Comparison of ENCODE assay signal across 1 cellular context in the genomic region with DNA sequence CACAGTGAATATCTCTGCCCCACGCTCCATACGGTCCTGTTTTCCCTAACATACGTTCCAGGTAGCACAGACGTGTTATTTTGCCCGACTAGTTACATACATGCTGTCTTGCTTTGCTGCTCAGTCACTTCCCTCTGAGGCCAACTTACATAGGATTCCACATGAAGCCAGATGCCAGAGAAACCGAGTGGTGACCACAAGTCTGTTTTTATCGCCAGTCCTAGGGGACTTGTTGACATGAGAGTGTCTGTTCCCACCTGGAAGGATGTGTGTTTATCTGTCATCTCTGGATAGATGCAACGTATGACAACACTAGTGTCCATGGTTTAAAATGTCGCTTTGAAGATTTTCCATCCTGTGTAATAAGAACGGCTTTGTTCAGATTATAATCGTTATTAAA.
TF ChIP-seq lines count a peak whose summit lies in the region.

No MANE protein-coding gene starts in this region.

TF ChIP-seq in K562, 482 proteins besides CTCF, POLR2A, EP300 and RAD21 (continued from another document):
- TF ChIP-seq DACH1 (IDR thresholded peaks at IDR 0.05; ENCODE audit: partially characterized antibody) (no peak), ARID3B (CRISPR knock-in tag; IDR thresholded peaks at IDR 0.05; ENCODE audit: borderline replicate concordance) (no peak), FOXJ3 (CRISPR knock-in tag; IDR thresholded peaks at IDR 0.05) (no peak), CHCHD3 (CRISPR knock-in tag; IDR thresholded peaks at IDR 0.05) (no peak), SMAD3 (CRISPR knock-in tag; conservative IDR thresholded peaks at IDR 0.05) (no peak), DMBX1 (CRISPR knock-in tag; IDR thresholded peaks at IDR 0.05; ENCODE audit: borderline replicate concordance) (no peak), SIN3A (IDR thresholded peaks at IDR 0.05; ENCODE audit: borderline replicate concordance in 2 of 2, control insufficient read depth in 1 of 2, low read depth in 2 of 2, low read length in 2 of 2) (no peak), ZNF165 (CRISPR knock-in tag; IDR thresholded peaks at IDR 0.05; ENCODE audit: borderline replicate concordance) (no peak)
- TF ChIP-seq, protein P1, sequence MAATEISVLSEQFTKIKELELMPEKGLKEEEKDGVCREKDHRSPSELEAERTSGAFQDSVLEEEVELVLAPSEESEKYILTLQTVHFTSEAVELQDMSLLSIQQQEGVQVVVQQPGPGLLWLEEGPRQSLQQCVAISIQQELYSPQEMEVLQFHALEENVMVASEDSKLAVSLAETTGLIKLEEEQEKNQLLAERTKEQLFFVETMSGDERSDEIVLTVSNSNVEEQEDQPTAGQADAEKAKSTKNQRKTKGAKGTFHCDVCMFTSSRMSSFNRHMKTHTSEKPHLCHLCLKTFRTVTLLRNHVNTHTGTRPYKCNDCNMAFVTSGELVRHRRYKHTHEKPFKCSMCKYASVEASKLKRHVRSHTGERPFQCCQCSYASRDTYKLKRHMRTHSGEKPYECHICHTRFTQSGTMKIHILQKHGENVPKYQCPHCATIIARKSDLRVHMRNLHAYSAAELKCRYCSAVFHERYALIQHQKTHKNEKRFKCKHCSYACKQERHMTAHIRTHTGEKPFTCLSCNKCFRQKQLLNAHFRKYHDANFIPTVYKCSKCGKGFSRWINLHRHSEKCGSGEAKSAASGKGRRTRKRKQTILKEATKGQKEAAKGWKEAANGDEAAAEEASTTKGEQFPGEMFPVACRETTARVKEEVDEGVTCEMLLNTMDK (IDR thresholded peaks at IDR 0.05; ENCODE audit: borderline replicate concordance, insufficient read depth, low read depth, low read length, poor library complexity, severe bottlenecking), result no peak
- TF ChIP-seq, protein P2, sequence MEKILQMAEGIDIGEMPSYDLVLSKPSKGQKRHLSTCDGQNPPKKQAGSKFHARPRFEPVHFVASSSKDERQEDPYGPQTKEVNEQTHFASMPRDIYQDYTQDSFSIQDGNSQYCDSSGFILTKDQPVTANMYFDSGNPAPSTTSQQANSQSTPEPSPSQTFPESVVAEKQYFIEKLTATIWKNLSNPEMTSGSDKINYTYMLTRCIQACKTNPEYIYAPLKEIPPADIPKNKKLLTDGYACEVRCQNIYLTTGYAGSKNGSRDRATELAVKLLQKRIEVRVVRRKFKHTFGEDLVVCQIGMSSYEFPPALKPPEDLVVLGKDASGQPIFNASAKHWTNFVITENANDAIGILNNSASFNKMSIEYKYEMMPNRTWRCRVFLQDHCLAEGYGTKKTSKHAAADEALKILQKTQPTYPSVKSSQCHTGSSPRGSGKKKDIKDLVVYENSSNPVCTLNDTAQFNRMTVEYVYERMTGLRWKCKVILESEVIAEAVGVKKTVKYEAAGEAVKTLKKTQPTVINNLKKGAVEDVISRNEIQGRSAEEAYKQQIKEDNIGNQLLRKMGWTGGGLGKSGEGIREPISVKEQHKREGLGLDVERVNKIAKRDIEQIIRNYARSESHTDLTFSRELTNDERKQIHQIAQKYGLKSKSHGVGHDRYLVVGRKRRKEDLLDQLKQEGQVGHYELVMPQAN (IDR thresholded peaks at IDR 0.05; ENCODE audit: borderline replicate concordance), result no peak
- TF ChIP-seq, protein P3, sequence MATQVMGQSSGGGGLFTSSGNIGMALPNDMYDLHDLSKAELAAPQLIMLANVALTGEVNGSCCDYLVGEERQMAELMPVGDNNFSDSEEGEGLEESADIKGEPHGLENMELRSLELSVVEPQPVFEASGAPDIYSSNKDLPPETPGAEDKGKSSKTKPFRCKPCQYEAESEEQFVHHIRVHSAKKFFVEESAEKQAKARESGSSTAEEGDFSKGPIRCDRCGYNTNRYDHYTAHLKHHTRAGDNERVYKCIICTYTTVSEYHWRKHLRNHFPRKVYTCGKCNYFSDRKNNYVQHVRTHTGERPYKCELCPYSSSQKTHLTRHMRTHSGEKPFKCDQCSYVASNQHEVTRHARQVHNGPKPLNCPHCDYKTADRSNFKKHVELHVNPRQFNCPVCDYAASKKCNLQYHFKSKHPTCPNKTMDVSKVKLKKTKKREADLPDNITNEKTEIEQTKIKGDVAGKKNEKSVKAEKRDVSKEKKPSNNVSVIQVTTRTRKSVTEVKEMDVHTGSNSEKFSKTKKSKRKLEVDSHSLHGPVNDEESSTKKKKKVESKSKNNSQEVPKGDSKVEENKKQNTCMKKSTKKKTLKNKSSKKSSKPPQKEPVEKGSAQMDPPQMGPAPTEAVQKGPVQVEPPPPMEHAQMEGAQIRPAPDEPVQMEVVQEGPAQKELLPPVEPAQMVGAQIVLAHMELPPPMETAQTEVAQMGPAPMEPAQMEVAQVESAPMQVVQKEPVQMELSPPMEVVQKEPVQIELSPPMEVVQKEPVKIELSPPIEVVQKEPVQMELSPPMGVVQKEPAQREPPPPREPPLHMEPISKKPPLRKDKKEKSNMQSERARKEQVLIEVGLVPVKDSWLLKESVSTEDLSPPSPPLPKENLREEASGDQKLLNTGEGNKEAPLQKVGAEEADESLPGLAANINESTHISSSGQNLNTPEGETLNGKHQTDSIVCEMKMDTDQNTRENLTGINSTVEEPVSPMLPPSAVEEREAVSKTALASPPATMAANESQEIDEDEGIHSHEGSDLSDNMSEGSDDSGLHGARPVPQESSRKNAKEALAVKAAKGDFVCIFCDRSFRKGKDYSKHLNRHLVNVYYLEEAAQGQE (CRISPR knock-in tag; IDR thresholded peaks at IDR 0.05; ENCODE audit: low read depth), result no peak
